Comparison of ENCODE assay signal across 1 cellular context in the genomic region with DNA sequence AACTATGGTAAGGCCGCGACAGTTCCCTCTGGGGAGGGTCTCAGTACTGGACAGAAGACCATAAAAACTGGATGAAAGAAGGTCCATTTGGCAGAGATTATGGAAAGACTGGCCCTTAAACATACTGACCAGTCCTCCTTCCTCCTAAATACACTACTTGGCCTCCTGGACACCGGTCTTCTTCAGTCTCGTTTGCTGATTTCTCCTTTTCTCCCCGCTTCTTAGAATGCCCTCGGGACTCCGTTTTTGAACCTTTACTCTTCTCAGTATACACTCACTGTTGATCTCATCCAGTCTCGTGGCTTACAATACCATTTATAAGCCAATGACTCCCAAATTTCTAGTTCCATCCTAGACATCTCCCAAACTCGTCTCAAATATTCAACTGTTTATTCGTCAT.
TF ChIP-seq lines count a peak whose summit lies in the region.

No MANE protein-coding gene starts in this region.

TF ChIP-seq in K562, 482 proteins besides CTCF, POLR2A, EP300 and RAD21:
- TF ChIP-seq, protein P1, sequence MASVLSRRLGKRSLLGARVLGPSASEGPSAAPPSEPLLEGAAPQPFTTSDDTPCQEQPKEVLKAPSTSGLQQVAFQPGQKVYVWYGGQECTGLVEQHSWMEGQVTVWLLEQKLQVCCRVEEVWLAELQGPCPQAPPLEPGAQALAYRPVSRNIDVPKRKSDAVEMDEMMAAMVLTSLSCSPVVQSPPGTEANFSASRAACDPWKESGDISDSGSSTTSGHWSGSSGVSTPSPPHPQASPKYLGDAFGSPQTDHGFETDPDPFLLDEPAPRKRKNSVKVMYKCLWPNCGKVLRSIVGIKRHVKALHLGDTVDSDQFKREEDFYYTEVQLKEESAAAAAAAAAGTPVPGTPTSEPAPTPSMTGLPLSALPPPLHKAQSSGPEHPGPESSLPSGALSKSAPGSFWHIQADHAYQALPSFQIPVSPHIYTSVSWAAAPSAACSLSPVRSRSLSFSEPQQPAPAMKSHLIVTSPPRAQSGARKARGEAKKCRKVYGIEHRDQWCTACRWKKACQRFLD (CRISPR knock-in tag; IDR thresholded peaks at IDR 0.05): no peak
- TF ChIP-seq MYC (IDR thresholded peaks at IDR 0.05; ENCODE audit: low read depth, low read length): no peak
- no peak for TF ChIP-seq MYC (CRISPR knock-in tag; IDR thresholded peaks at IDR 0.05; ENCODE audit: borderline replicate concordance, low read depth)
